In genomic region chr17:44523672-44523972, GRCh38 we compare ENCODE assay signal across 5 cellular contexts.
"Had no signal": no experiment of that assay in that cellular context is flagged by ENCODE, and none has a peak within 500 bp of the region (broad histone marks: within the 10 kb centered on the region; RNA-seq: fewer than 3 reads in every experiment).

No MANE protein-coding gene starts in this region.

- H3K36me3 ChIP-seq: colonic mucosa, spleen had no signal

- DNase-seq: foreskin melanocyte had no signal

- H3K27ac ChIP-seq: colonic mucosa, spleen, VCaP had no signal

- H3K4me3 ChIP-seq: colonic mucosa, mucosa of descending colon, spleen had no signal

- H3K27me3 ChIP-seq: colonic mucosa had no signal

- H3K9me3 ChIP-seq: colonic mucosa had no signal

- H3K4me1 ChIP-seq: colonic mucosa, spleen had no signal
